Comparison of ENCODE assay signal across 29 cellular contexts in the genomic region with DNA sequence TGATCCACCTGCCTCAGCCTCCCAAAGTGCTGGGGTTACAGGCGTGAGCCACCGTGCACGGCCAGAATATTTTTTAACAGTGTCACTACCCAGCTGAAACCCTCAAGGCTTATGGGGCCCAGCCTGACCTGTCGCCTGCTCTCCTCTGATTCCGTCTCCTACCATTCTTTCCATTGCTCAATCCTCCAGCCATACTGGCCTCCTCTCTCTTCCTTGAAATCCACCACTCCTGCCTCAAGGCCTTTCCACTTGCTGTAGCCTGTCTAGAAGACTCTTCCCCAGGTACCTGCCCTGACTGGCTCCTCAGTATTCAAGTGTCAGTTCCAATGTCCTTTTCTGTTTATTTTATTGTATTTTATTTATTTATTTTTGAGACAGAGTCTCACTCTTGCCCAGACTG. TPM values are rescaled to one million over a fixed set of nuclear protein-coding genes. Genes with fewer than 3 reads are reported as not detected.
A peak's percentile ranks its signal among the peaks of the same experiment; 100 is the strongest.
DNase-seq lines count a peak whose midpoint lies in the region; ATAC-seq, FAIRE-seq and TF ChIP-seq lines count a peak whose summit lies in the region.
"Had no signal": no experiment of that assay in that cellular context is flagged by ENCODE, and none has a peak within 500 bp of the region (broad histone marks: within the 10 kb centered on the region; RNA-seq: fewer than 3 reads in every experiment).

No MANE protein-coding gene starts in this region.

- no peaks in the 10 kb centered on the region for H3K27me3 Mint-ChIP-seq in stimulated activated naive CD8-positive, alpha-beta T cell treated with anti-CD3 and anti-CD28 coated beads, Interleukin-15, Interleukin-2, amounts not matched to agents 100 ng/mL and 50 ng/mL, for 24 hours
- H3K27me3 Mint-ChIP-seq in mesothelial cell of epicardium (ENCODE audit: low read depth) = no peaks in the 10 kb centered on the region
- no peaks in the 10 kb centered on the region for H3K27me3 Mint-ChIP-seq in stimulated activated memory B cell treated with anti-CD40 and anti-IgM and Interleukin-4, amounts not matched to agents 10 μg/mL and 1 μg/mL and 100 μg/mL, for 72 hours
- H3K27me3 Mint-ChIP-seq: activated CD4-positive, alpha-beta T cell treated with anti-CD3 and anti-CD28 coated beads, Interleukin-2, amount 10 ng/mL, durations not matched to agents 7 days and 5 days; activated naive CD8-positive, alpha-beta T cell; naive thymus-derived CD8-positive, alpha-beta T cell had no signal

- H3K4me3 Mint-ChIP-seq in stimulated activated naive CD8-positive, alpha-beta T cell treated with anti-CD3 and anti-CD28 coated beads, Interleukin-15, Interleukin-2, amounts not matched to agents 100 ng/mL and 50 ng/mL, for 24 hours = no peak overlapping the region
- no peak overlapping the region for H3K4me3 Mint-ChIP-seq in mesothelial cell of epicardium
- H3K4me3 Mint-ChIP-seq in stimulated activated memory B cell treated with anti-CD40 and anti-IgM and Interleukin-4, amounts not matched to agents 10 μg/mL and 1 μg/mL and 100 μg/mL, for 72 hours = no peak overlapping the region
- H3K4me3 Mint-ChIP-seq: activated CD4-positive, alpha-beta T cell treated with anti-CD3 and anti-CD28 coated beads, Interleukin-2, amount 10 ng/mL, durations not matched to agents 7 days and 5 days; activated naive CD8-positive, alpha-beta T cell; B cell; naive thymus-derived CD8-positive, alpha-beta T cell had no signal

- H3K36me3 Mint-ChIP-seq in stimulated activated naive CD8-positive, alpha-beta T cell treated with anti-CD3 and anti-CD28 coated beads, Interleukin-15, Interleukin-2, amounts not matched to agents 100 ng/mL and 50 ng/mL, for 24 hours (ENCODE audit: low read depth) = no peaks in the 10 kb centered on the region
- H3K36me3 Mint-ChIP-seq in mesothelial cell of epicardium = peaks cover 11% of the 10 kb centered on the region
- H3K36me3 Mint-ChIP-seq in stimulated activated memory B cell treated with anti-CD40 and anti-IgM and Interleukin-4, amounts not matched to agents 10 μg/mL and 1 μg/mL and 100 μg/mL, for 72 hours = no peaks in the 10 kb centered on the region
- H3K36me3 Mint-ChIP-seq: activated naive CD8-positive, alpha-beta T cell; naive thymus-derived CD8-positive, alpha-beta T cell had no signal

- H3K4me3 ChIP-seq in bronchial epithelial cell (ENCODE audit: low read depth, low read length) = no peak overlapping the region
- H3K4me3 ChIP-seq: dorsolateral prefrontal cortex, HAP-1, pancreas, tibial nerve had no signal

- peaks cover 18% of the 10 kb centered on the region for H3K36me3 ChIP-seq in bronchial epithelial cell (ENCODE audit: control insufficient read depth, insufficient read depth, low read length)
- H3K36me3 ChIP-seq: HAP-1, pancreas, tibial nerve, WERI-Rb-1 had no signal

- peak overlapping the region; percentile 13 for H3K27ac Mint-ChIP-seq in stimulated activated naive CD8-positive, alpha-beta T cell treated with anti-CD3 and anti-CD28 coated beads, Interleukin-15, Interleukin-2, amounts not matched to agents 100 ng/mL and 50 ng/mL, for 24 hours
- peak overlapping the region; percentile 97 for H3K27ac Mint-ChIP-seq in mesothelial cell of epicardium
- H3K27ac Mint-ChIP-seq in stimulated activated memory B cell treated with anti-CD40 and anti-IgM and Interleukin-4, amounts not matched to agents 10 μg/mL and 1 μg/mL and 100 μg/mL, for 72 hours = no peak overlapping the region
- H3K27ac Mint-ChIP-seq: activated CD4-positive, alpha-beta T cell treated with anti-CD3 and anti-CD28 coated beads, Interleukin-2, amount 10 ng/mL, durations not matched to agents 7 days and 5 days; activated naive CD8-positive, alpha-beta T cell; B cell; naive thymus-derived CD8-positive, alpha-beta T cell had no signal

- no peak for FAIRE-seq in bronchial epithelial cell (lab: Jason Lieb, UNC)
- FAIRE-seq: astrocyte, endothelial cell of umbilical vein, pancreas had no signal

- H3K9me3 Mint-ChIP-seq in stimulated activated naive CD8-positive, alpha-beta T cell treated with anti-CD3 and anti-CD28 coated beads, Interleukin-15, Interleukin-2, amounts not matched to agents 100 ng/mL and 50 ng/mL, for 24 hours = no peaks in the 10 kb centered on the region
- H3K9me3 Mint-ChIP-seq in mesothelial cell of epicardium = no peaks in the 10 kb centered on the region
- H3K9me3 Mint-ChIP-seq in stimulated activated memory B cell treated with anti-CD40 and anti-IgM and Interleukin-4, amounts not matched to agents 10 μg/mL and 1 μg/mL and 100 μg/mL, for 72 hours = no peaks in the 10 kb centered on the region
- H3K9me3 Mint-ChIP-seq: activated CD4-positive, alpha-beta T cell treated with anti-CD3 and anti-CD28 coated beads, Interleukin-2, amount 10 ng/mL, durations not matched to agents 7 days and 5 days; naive thymus-derived CD8-positive, alpha-beta T cell had no signal

- TF ChIP-seq CTCF in bronchial epithelial cell (IDR thresholded peaks at IDR 0.05; ENCODE audit: insufficient read depth, low read length, severe bottlenecking) = no peak
- TF ChIP-seq CTCF in mesothelial cell of epicardium (IDR thresholded peaks at IDR 0.05; ENCODE audit: unreplicated experiment) = no peak

- no peaks in the 10 kb centered on the region for H3K27me3 ChIP-seq in bronchial epithelial cell (ENCODE audit: control insufficient read depth, insufficient read depth, low read length)
- H3K27me3 ChIP-seq: dorsolateral prefrontal cortex, pancreas, tibial nerve had no signal

- DNase-seq in stimulated activated naive CD8-positive, alpha-beta T cell treated with anti-CD3 and anti-CD28 coated beads, Interleukin-15, Interleukin-2, amounts not matched to agents 100 U/mL and 50 U/mL, for 24 hours = no peak
- DNase-seq in bronchial epithelial cell (ENCODE audit: low read depth) (peak; percentile 82), mesothelial cell of epicardium (ENCODE audit: low spot score in 2 of 2, unreplicated experiment in 2 of 2) (no peak), LoVo (ENCODE audit: low spot score) (no peak), iPS-NIHi11 (ENCODE audit: low spot score) (no peak)
- DNase-seq: activated CD4-positive, alpha-beta T cell treated with anti-CD3 and anti-CD28 coated beads, Interleukin-2, amount 10 ng/mL, durations not matched to agents 7 days and 5 days; cerebellar nuclear complex; DMS79 treated with DMSO at 0.1 percent for 48 hours; dorsolateral prefrontal cortex; naive thymus-derived CD8-positive, alpha-beta T cell; NCI-H1092 treated with DMSO at 0.1 percent for 48 hours; NCI-H1930; NCI-H748 treated with DMSO at 0.1 percent for 48 hours; Right ventricle myocardium superior; stimulated activated CD4-positive, alpha-beta T cell treated with anti-CD3 and anti-CD28 coated beads, Interleukin-12 subunit alpha, Interleukin-12 subunit beta, amount 100 ng/mL, for 4 hours; stimulated activated CD4-positive, alpha-beta T cell treated with anti-CD3 and anti-CD28 coated beads, Interleukin-4, amount 100 ng/mL, for 4 hours; stimulated activated naive CD4-positive, alpha-beta T cell treated with Interleukin-2 at 50 U/mL for 16 hours; WERI-Rb-1 had no signal

- ATAC-seq in stimulated activated naive CD8-positive, alpha-beta T cell treated with anti-CD3 and anti-CD28 coated beads, Interleukin-15, Interleukin-2, amounts not matched to agents 100 U/mL and 50 U/mL, for 24 hours = no peak
- no peak for ATAC-seq in stimulated activated memory B cell treated with anti-CD40 and anti-IgM and Interleukin-4, amounts not matched to agents 10 μg/mL and 1 μg/mL and 100 μg/mL, for 72 hours
- ATAC-seq in GM18517 (IDR thresholded peaks at IDR 0.05; ENCODE audit: unreplicated experiment) = no peak
- ATAC-seq: naive thymus-derived CD8-positive, alpha-beta T cell; pancreas; right cardiac atrium had no signal

- H3K4me1 Mint-ChIP-seq in stimulated activated naive CD8-positive, alpha-beta T cell treated with anti-CD3 and anti-CD28 coated beads, Interleukin-15, Interleukin-2, amounts not matched to agents 100 ng/mL and 50 ng/mL, for 24 hours (ENCODE audit: low read depth) = peaks cover 27% of the 10 kb centered on the region
- peaks cover 91% of the 10 kb centered on the region for H3K4me1 Mint-ChIP-seq in mesothelial cell of epicardium
- no peaks in the 10 kb centered on the region for H3K4me1 Mint-ChIP-seq in stimulated activated memory B cell treated with anti-CD40 and anti-IgM and Interleukin-4, amounts not matched to agents 10 μg/mL and 1 μg/mL and 100 μg/mL, for 72 hours
- H3K4me1 Mint-ChIP-seq: B cell had no signal

RNA-seq across cellular contexts. Expression of a gene that starts 53.9 kb away (rescaled TPM):
- 195 and 234 TPM in 2 replicates for total RNA-seq in bronchial epithelial cell
- 101 to 105 TPM (median 101 TPM) in 3 replicates for total RNA-seq in mesothelial cell of epicardium

RNA-seq across cellular contexts. Expression of a gene that starts 54.2 kb away (rescaled TPM):
- total RNA-seq in bronchial epithelial cell (20.5 and 30.3 TPM in 2 replicates), mesothelial cell of epicardium (61.8 to 66.8 TPM (median 62.1 TPM) in 3 replicates)
